20 cellular contexts compared by ENCODE assay signal in genomic region chr6:37068523-37069270, GRCh38.
DNase-seq lines count a peak whose midpoint lies in the region; ATAC-seq and TF ChIP-seq lines count a peak whose summit lies in the region.
"Had no signal": no experiment of that assay in that cellular context is flagged by ENCODE, and none has a peak within 500 bp of the region (broad histone marks: within the 10 kb centered on the region; RNA-seq: fewer than 3 reads in every experiment).

No MANE protein-coding gene starts in this region.

- no peaks in the 10 kb centered on the region for H3K27me3 ChIP-seq in SJCRH30
- no peaks in the 10 kb centered on the region for H3K27me3 ChIP-seq in gastrocnemius medialis
- H3K27me3 ChIP-seq: brain microvascular endothelial cell, neural progenitor cell, upper lobe of left lung had no signal

- intact Hi-C loops in gastrocnemius medialis (cut with DNase I; ENCODE audit: low total_unique reads), result no loop called here

- ATAC-seq in gastrocnemius medialis (peak; percentile 84 to 89), esophagus mucosa (no peak)
- ATAC-seq: Right ventricle myocardium inferior had no signal

- no peak for TF ChIP-seq POLR2A in gastrocnemius medialis (IDR thresholded peaks at IDR 0.05)

- H3K36me3 ChIP-seq in SJCRH30 (no peaks in the 10 kb centered on the region), gastrocnemius medialis (no peaks in the 10 kb centered on the region)
- H3K36me3 ChIP-seq: brain microvascular endothelial cell, neural progenitor cell, upper lobe of left lung had no signal

- peak; percentile 22 to 45 for DNase-seq in NCI-H187 (lab: John Stamatoyannopoulos, UW)
- DNase-seq in NCI-H187 treated with DMSO at 0.1 percent for 48 hours (lab: John Stamatoyannopoulos, UW), result no peak
- peak; percentile 62 for DNase-seq in DMS79 treated with DMSO at 0.1 percent for 48 hours (lab: John Stamatoyannopoulos, UW)
- peak; percentile 16 to 43 for DNase-seq in SJCRH30
- peak; percentile 54 to 64 for DNase-seq in gastrocnemius medialis
- DNase-seq in activated T-cell treated with anti-CD3 and anti-CD28 coated beads for 4 hours, result no peak
- DNase-seq in HPDE6-E6E7 (ENCODE audit: extremely low spot score), result no peak
- DNase-seq: activated CD4-positive, alpha-beta T cell treated with anti-CD3 and anti-CD28 coated beads, Interleukin-2, amount 10 ng/mL, durations not matched to agents 7 days and 5 days; activated CD8-positive, alpha-beta memory T cell treated with anti-CD3 and anti-CD28 coated beads, Interleukin-2, amount 50 U/mL, for 4 hours; activated effector memory CD4-positive, alpha-beta T cell treated with anti-CD3 and anti-CD28 coated beads, Interleukin-2, amount 50 U/mL, for 16 hours; brain microvascular endothelial cell; endodermal cell; midbrain; NCI-H1105 treated with DMSO at 0.1 percent for 48 hours; NCI-H226; stimulated activated CD4-positive, alpha-beta T cell treated with anti-CD3 and anti-CD28 coated beads, Interleukin-4, amount 100 ng/mL, for 24 hours had no signal

- no peak overlapping the region for H3K27ac ChIP-seq in SJCRH30
- H3K27ac ChIP-seq in gastrocnemius medialis, result peak overlapping the region; percentile 14 to 56 (median 30)
- H3K27ac ChIP-seq: brain microvascular endothelial cell, neural progenitor cell, upper lobe of left lung had no signal

- no peak for TF ChIP-seq CTCF in gastrocnemius medialis (IDR thresholded peaks at IDR 0.05 in 4 of 5, conservative IDR thresholded peaks at IDR 0.05 in 1 of 5)

- H3K9me3 ChIP-seq in SJCRH30 (replicated peaks) (no peaks in the 10 kb centered on the region), gastrocnemius medialis (no peaks in the 10 kb centered on the region)
- H3K9me3 ChIP-seq: upper lobe of left lung had no signal

- H3K4me1 ChIP-seq in SJCRH30 (peaks cover 8% of the 10 kb centered on the region), gastrocnemius medialis (peaks cover 4 to 13% of the 10 kb centered on the region in 2 donors)

- in situ Hi-C loops in gastrocnemius medialis (cut with MboI; ENCODE audit: low sequenced_read_pairs in 4 of 4), result no loop called here

- H3K4me3 ChIP-seq in SJCRH30 (no peak overlapping the region), gastrocnemius medialis (no peak overlapping the region)
- H3K4me3 ChIP-seq: neural progenitor cell, upper lobe of left lung had no signal

Comparison
In these comparisons a context has a peak if more than half of its experiments do, and no peak if none do; other contexts are left out.
1. DNase-seq: peak in NCI-H187 (2 of 2), DMS79 treated with DMSO at 0.1 percent for 48 hours (single experiment), SJCRH30 (2 of 2) and gastrocnemius medialis (2 of 2); none in NCI-H187 treated with DMSO at 0.1 percent for 48 hours (single experiment), activated T-cell treated with anti-CD3 and anti-CD28 coated beads for 4 hours (single experiment) and HPDE6-E6E7 (single experiment).